In the genomic region with DNA sequence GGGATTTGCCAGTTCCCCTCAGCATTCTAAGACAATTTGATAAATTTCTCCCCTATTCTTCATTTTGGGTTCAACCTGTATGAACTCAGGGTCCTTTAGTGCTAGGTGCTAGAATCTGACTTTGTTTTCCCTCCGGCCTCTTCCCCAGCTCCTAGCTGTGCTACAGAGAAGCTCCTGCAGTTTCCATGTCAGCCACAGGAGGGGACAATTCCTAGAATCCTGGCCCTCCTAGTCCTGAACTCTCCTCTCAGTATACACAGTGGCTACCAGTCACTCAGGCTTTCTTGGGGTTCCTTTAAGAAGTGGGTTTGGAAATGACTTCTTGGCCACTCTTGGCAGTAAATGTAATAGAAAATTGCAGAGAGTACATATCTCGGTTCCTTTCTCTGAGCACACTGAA, we compare ENCODE assay signal across 9 cellular contexts. TPM values are rescaled to one million over a fixed set of nuclear protein-coding genes. Genes with fewer than 3 reads are reported as not detected.
DNase-seq lines count a peak whose midpoint lies in the region; ATAC-seq, FAIRE-seq and TF ChIP-seq lines count a peak whose summit lies in the region.
"Had no signal": no experiment of that assay in that cellular context is flagged by ENCODE, and none has a peak within 500 bp of the region (broad histone marks: within the 10 kb centered on the region; RNA-seq: fewer than 3 reads in every experiment).

No MANE protein-coding gene starts in this region.

- H3K4me3 ChIP-seq in H1 (ENCODE audit: extremely low read depth in 1 of 4, insufficient read depth in 2 of 4, low read depth in 3 of 4, low read length in 4 of 4), result no peak overlapping the region
- H3K4me3 ChIP-seq: vagina had no signal

- no peaks in the 10 kb centered on the region for H3K23me2 ChIP-seq in H1 (ENCODE audit: low read depth, low read length)

- intact Hi-C loops in activated CD8-positive, alpha-beta T cell treated with anti-CD3 and anti-CD28 coated beads for 36 hours (cut with micrococcal nuclease), result no loop called here

- H3K9ac ChIP-seq in H1 (replicated peaks in 1 of 4; ENCODE audit: extremely low read depth in 1 of 4, low read depth in 3 of 4, low read length in 3 of 4), result no peak overlapping the region

- H3K4me2 ChIP-seq in H1 (ENCODE audit: insufficient read depth in 1 of 2, low read depth in 2 of 2, low read length in 2 of 2), result no peak overlapping the region

- H4K91ac ChIP-seq in H1 (replicated peaks; ENCODE audit: insufficient read length, low read length), result no peak overlapping the region

- no peaks in the 10 kb centered on the region for H4K20me1 ChIP-seq in H1 (replicated peaks in 1 of 2; ENCODE audit: control insufficient read depth in 1 of 2, insufficient read depth in 2 of 2, low read length in 2 of 2)

- H2BK15ac ChIP-seq in H1 (ENCODE audit: low read length), result no peak overlapping the region

- H3K4me3 Mint-ChIP-seq in nephron progenitor cell, result no peak overlapping the region
- no peak overlapping the region for H3K4me3 Mint-ChIP-seq in T-helper 17 cell
- no peak overlapping the region for H3K4me3 Mint-ChIP-seq in activated CD8-positive, alpha-beta T cell treated with anti-CD3 and anti-CD28 coated beads for 36 hours

- H3K36me3 Mint-ChIP-seq in nephron progenitor cell (ENCODE audit: low read depth) (no peaks in the 10 kb centered on the region), T-helper 17 cell (ENCODE audit: low read depth) (no peaks in the 10 kb centered on the region)
- no peaks in the 10 kb centered on the region for H3K36me3 Mint-ChIP-seq in activated CD8-positive, alpha-beta T cell treated with anti-CD3 and anti-CD28 coated beads for 36 hours (ENCODE audit: low read depth)

- no peaks in the 10 kb centered on the region for H3K9me3 Mint-ChIP-seq in nephron progenitor cell
- peaks cover 1% of the 10 kb centered on the region for H3K9me3 Mint-ChIP-seq in activated CD8-positive, alpha-beta T cell treated with anti-CD3 and anti-CD28 coated beads for 36 hours

- no peak overlapping the region for H4K8ac ChIP-seq in H1 (ENCODE audit: extremely low read depth, insufficient read depth, low read length)

- no peak overlapping the region for H2AFZ ChIP-seq in H1 (ENCODE audit: low read length)

- no peak overlapping the region for H3K18ac ChIP-seq in H1 (ENCODE audit: extremely low read depth, low read length)

- H3K14ac ChIP-seq in H1 (ENCODE audit: insufficient read length), result no peak overlapping the region

- H3K56ac ChIP-seq in H1 (replicated peaks; ENCODE audit: insufficient read length, low read depth, low read length), result no peak overlapping the region

- no peak overlapping the region for H2BK20ac ChIP-seq in H1 (ENCODE audit: low read length)

- H4K5ac ChIP-seq in H1 (ENCODE audit: insufficient read length, low read depth, low read length), result no peak overlapping the region

- no peak overlapping the region for H3K23ac ChIP-seq in H1 (ENCODE audit: insufficient read length)

- peak; percentile 32 for FAIRE-seq in H1 (lab: Jason Lieb, UNC)

- TF ChIP-seq CTCF in H1 (IDR thresholded peaks at IDR 0.05; ENCODE audit: control extremely low read depth in 1 of 3, insufficient read depth in 1 of 3, low read depth in 1 of 3, low read length in 3 of 3), result peak; percentile 54 to 76 (median 76)
- TF ChIP-seq CTCF in nephron progenitor cell (IDR thresholded peaks at IDR 0.05), result peak; percentile 59
- TF ChIP-seq CTCF in activated CD8-positive, alpha-beta T cell treated with anti-CD3 and anti-CD28 coated beads for 36 hours (IDR thresholded peaks at IDR 0.05), result no peak

- ATAC-seq in T-helper 17 cell, result no peak
- ATAC-seq in activated CD8-positive, alpha-beta T cell treated with anti-CD3 and anti-CD28 coated beads for 36 hours, result no peak
- ATAC-seq in HG03520 (IDR thresholded peaks at IDR 0.05; ENCODE audit: unreplicated experiment), result no peak

- H3K27me3 Mint-ChIP-seq in nephron progenitor cell (ENCODE audit: low read depth, poor library complexity) (peaks cover 4% of the 10 kb centered on the region), T-helper 17 cell (peaks cover 21% of the 10 kb centered on the region)
- peaks cover 2% of the 10 kb centered on the region for H3K27me3 Mint-ChIP-seq in activated CD8-positive, alpha-beta T cell treated with anti-CD3 and anti-CD28 coated beads for 36 hours

- H3K27me3 ChIP-seq in H1 (replicated peaks in 1 of 4; ENCODE audit: control insufficient read depth in 3 of 4, extremely low read depth in 1 of 4, insufficient read depth in 3 of 4, low read length in 3 of 4), result no peaks in the 10 kb centered on the region
- H3K27me3 ChIP-seq: vagina had no signal

- H3K4me1 Mint-ChIP-seq in nephron progenitor cell (peaks cover 19% of the 10 kb centered on the region), T-helper 17 cell (peaks cover 5% of the 10 kb centered on the region)
- H3K4me1 Mint-ChIP-seq in activated CD8-positive, alpha-beta T cell treated with anti-CD3 and anti-CD28 coated beads for 36 hours (ENCODE audit: low read depth), result peaks cover 6% of the 10 kb centered on the region

- no peak overlapping the region for H2BK120ac ChIP-seq in H1 (replicated peaks; ENCODE audit: low read depth, low read length)

- DNase-seq in ELF-1 (ENCODE audit: low read depth, low spot score) (peak; percentile 49), NCI-H146 (lab: John Stamatoyannopoulos, UW) (peak; percentile 28), H1 (ENCODE audit: low read depth in 1 of 2, low spot score in 2 of 2) (no peak), nephron progenitor cell (peak; percentile 47), T-helper 17 cell (no peak), amniotic stem cell (lab: John Stamatoyannopoulos, UW) (no peak)
- no peak for DNase-seq in activated CD8-positive, alpha-beta T cell treated with anti-CD3 and anti-CD28 coated beads for 36 hours

- H2AK5ac ChIP-seq in H1 (ENCODE audit: low read depth, low read length), result no peak overlapping the region

- TF ChIP-seq RAD21 in H1 (IDR thresholded peaks at IDR 0.05 in 1 of 2, conservative IDR thresholded peaks at IDR 0.05 in 1 of 2; ENCODE audit: low read depth in 2 of 2, low read length in 2 of 2), result peak; percentile 34 to 71

- H3K9me3 ChIP-seq in H1 (ENCODE audit: insufficient read depth in 2 of 2, low read depth in 1 of 2, low read length in 1 of 2) (no peaks in the 10 kb centered on the region), T-helper 17 cell (ENCODE audit: control insufficient read depth, low read length, poor library complexity, severe bottlenecking) (no peaks in the 10 kb centered on the region)
- H3K9me3 ChIP-seq: vagina had no signal

- TF ChIP-seq EP300 in H1 (IDR thresholded peaks at IDR 0.05; ENCODE audit: borderline replicate concordance in 1 of 2, low read depth in 2 of 2, low read length in 2 of 2), result no peak

- H3K27ac Mint-ChIP-seq in nephron progenitor cell (no peak overlapping the region), T-helper 17 cell (no peak overlapping the region)
- no peak overlapping the region for H3K27ac Mint-ChIP-seq in activated CD8-positive, alpha-beta T cell treated with anti-CD3 and anti-CD28 coated beads for 36 hours

- no peak overlapping the region for H2BK12ac ChIP-seq in H1 (ENCODE audit: low read depth, low read length)

- POLR2A ChIA-PET in H1 (lab: Charles Lee; ENCODE audit: partially characterized antibody), result interaction anchor here (0.6 to 0.8 kb wide), 3 partner anchors 61 to 755 kb away, joined by 3 read pairs; no protein-coding TSS in a partner anchor
- POLR2A ChIA-PET in activated CD8-positive, alpha-beta T cell treated with anti-CD3 and anti-CD28 coated beads for 36 hours (lab: Charles Lee), result no interaction called here

- CTCF ChIA-PET in H1 (lab: Charles Lee; ENCODE audit: partially characterized antibody), result interaction anchor here (0.6 to 3.2 kb wide), 20 partner anchors 10 to 474 kb away, joined by 3 to 18 read pairs (median 4); no protein-coding TSS in a partner anchor
- CTCF ChIA-PET in activated CD8-positive, alpha-beta T cell treated with anti-CD3 and anti-CD28 coated beads for 36 hours (lab: Charles Lee), result interaction anchor here (1.0 to 1.4 kb wide), 4 partner anchors 11 to 160 kb away, joined by 3 to 4 read pairs (median 4); no protein-coding TSS in a partner anchor

- H3K4me1 ChIP-seq in H1 (replicated peaks in 1 of 4; ENCODE audit: control insufficient read depth in 3 of 4, insufficient read depth in 4 of 4, low read length in 3 of 4), result peaks cover 0 to 4% (median 1%) of the 10 kb centered on the region in 4 experiments; a peak in 2 of 7 replicates

- H3K27ac ChIP-seq in H1 (ENCODE audit: low read depth, low read length), result no peak overlapping the region
- H3K27ac ChIP-seq: vagina had no signal

- no peaks in the 10 kb centered on the region for H3K36me3 ChIP-seq in H1 (ENCODE audit: control insufficient read depth in 2 of 4, insufficient read depth in 4 of 4, low read length in 3 of 4)
- H3K36me3 ChIP-seq: vagina had no signal

- H3K4ac ChIP-seq in H1 (replicated peaks; ENCODE audit: insufficient read length, low read depth, low read length), result no peak overlapping the region

- WGBS in H1 (ENCODE audit: extremely low coverage in 1 of 2, insufficient coverage in 1 of 2, insufficient read length in 1 of 2, insufficient replicate concordance in 2 of 2, low coverage in 1 of 2, low lambda C conversion rate in 2 of 2, missing lambda C conversion rate in 1 of 2), 2 experiments, result 76% methylated on average over 2 of the region's 2 CpGs; no CpG with 5 or more reads in 1 of the 2 experiments

- H2BK5ac ChIP-seq in H1 (ENCODE audit: low read depth, low read length), result no peak overlapping the region

- no peak for TF ChIP-seq POLR2A in H1 (IDR thresholded peaks at IDR 0.05; ENCODE audit: control extremely low read depth in 1 of 2, low read depth in 2 of 2, low read length in 2 of 2)

- no peaks in the 10 kb centered on the region for H3K79me2 ChIP-seq in H1 (ENCODE audit: control insufficient read depth in 1 of 2, insufficient read depth in 2 of 2, low read length in 2 of 2)

- no peaks in the 10 kb centered on the region for H3K79me1 ChIP-seq in H1 (ENCODE audit: low read depth, low read length)

RNA-seq across cellular contexts. Expression of gene CHST10, which starts 4.9 kb away (rescaled TPM):
- total RNA-seq in H1 (2021; fragmentation: NEBNext Ultra II Directional; extraction: Animal tissue kit (Norgen Biotek cat#: 25700)), result 29.1 and 34.1 TPM in 2 replicates
- polyA plus RNA-seq in H1 (2011; rRNA removed), result 23.1 and 27.3 TPM in 2 replicates
- polyA plus RNA-seq in H1 (2011; cell fraction: cytosol; rRNA removed), result 31.1 TPM
- 28.8 TPM for polyA plus RNA-seq in H1 (2011; cell fraction: nucleus; rRNA removed)
- 29.7 to 34.4 TPM (median 32.0 TPM) in 4 replicates for polyA plus RNA-seq in H1 (2012, experiment 1 of 2)
- polyA plus RNA-seq in H1 (2012, experiment 2 of 2), result 21.4 TPM
- 24.0 TPM for polyA plus RNA-seq in H1 (2013, experiment 1 of 2)
- 28.0 TPM for polyA plus RNA-seq in H1 (2013, experiment 2 of 2)
- 38.5 and 45.6 TPM in 2 replicates for polyA minus RNA-seq in H1 (2011; rRNA and poly(A)+ RNA removed)
- polyA minus RNA-seq in H1 (2011; cell fraction: cytosol; rRNA and poly(A)+ RNA removed), result 15.8 TPM
- polyA minus RNA-seq in H1 (2011; cell fraction: nucleus; rRNA and poly(A)+ RNA removed), result 23.7 TPM
- 1 to 10 TPM; 2.1 to 2.8 TPM for total RNA-seq in T-helper 17 cell
- 10 to 100 TPM in 1 of 2 experiments, 1 to 10 TPM in 1; 9.5 to 10.5 TPM for total RNA-seq in activated CD8-positive, alpha-beta T cell treated with anti-CD3 and anti-CD28 coated beads for 36 hours

RNA-seq across cellular contexts. Expression of gene NMS, which starts 48.0 kb away (rescaled TPM):
- total RNA-seq in H1 (2021; fragmentation: NEBNext Ultra II Directional; extraction: Animal tissue kit (Norgen Biotek cat#: 25700)), result not detected in 2 replicates
- polyA plus RNA-seq in H1 (2011; rRNA removed), result not detected in 2 replicates
- polyA plus RNA-seq in H1 (2011; cell fraction: cytosol; rRNA removed), result not detected
- not detected for polyA plus RNA-seq in H1 (2011; cell fraction: nucleus; rRNA removed)
- not detected in 4 replicates for polyA plus RNA-seq in H1 (2012, experiment 1 of 2)
- not detected for polyA plus RNA-seq in H1 (2012, experiment 2 of 2)
- not detected for polyA plus RNA-seq in H1 (2013, experiment 1 of 2)
- not detected for polyA plus RNA-seq in H1 (2013, experiment 2 of 2)
- polyA minus RNA-seq in H1 (2011; rRNA and poly(A)+ RNA removed), result not detected in 2 replicates
- polyA minus RNA-seq in H1 (2011; cell fraction: cytosol; rRNA and poly(A)+ RNA removed), result not detected
- not detected for polyA minus RNA-seq in H1 (2011; cell fraction: nucleus; rRNA and poly(A)+ RNA removed)
- total RNA-seq in T-helper 17 cell, result not detected
- total RNA-seq in activated CD8-positive, alpha-beta T cell treated with anti-CD3 and anti-CD28 coated beads for 36 hours, result not detected
- total RNA-seq: vagina had no signal

Comparison
In these comparisons a context has a peak if more than half of its experiments do, and no peak if none do; other contexts are left out.
1. DNase-seq: peak in ELF-1 (single experiment), NCI-H146 (single experiment) and nephron progenitor cell (single experiment); none in H1 (0 of 2), T-helper 17 cell (0 of 3), amniotic stem cell (single experiment) and activated CD8-positive, alpha-beta T cell treated with anti-CD3 and anti-CD28 coated beads for 36 hours (single experiment).